Comparison of ENCODE assay signal across 24 cellular contexts in genomic region chr6:57256541-57256940, GRCh38. TPM values are rescaled to one million over a fixed set of nuclear protein-coding genes. Genes with fewer than 3 reads are reported as not detected.
DNase-seq lines count a peak whose midpoint lies in the region; ATAC-seq and TF ChIP-seq lines count a peak whose summit lies in the region.
"Had no signal": no experiment of that assay in that cellular context is flagged by ENCODE, and none has a peak within 500 bp of the region (broad histone marks: within the 10 kb centered on the region; RNA-seq: fewer than 3 reads in every experiment).

No MANE protein-coding gene starts in this region.

- no peak overlapping the region for H3K4me3 Mint-ChIP-seq in activated CD4-positive, alpha-beta memory T cell treated with anti-CD3 and anti-CD28 coated beads for 36 hours
- H3K4me3 Mint-ChIP-seq in activated CD4-positive, alpha-beta T cell treated with anti-CD3 and anti-CD28 coated beads, Interleukin-2, amount 10 ng/mL, durations not matched to agents 24 days and 14 days: no peak overlapping the region
- H3K4me3 Mint-ChIP-seq: activated naive CD4-positive, alpha-beta T cell treated with anti-CD3 and anti-CD28 coated beads, Interleukin-2, amount 10 ng/mL, durations not matched to agents 7 days and 5 days; activated T-helper 1 cell treated with anti-CD3 and anti-CD28 coated beads, Interleukin-12 subunit alpha, Interleukin-12 subunit beta, Interleukin-2, Interleukin-4 antibody, amounts not matched to agents 30 ng/mL and 10 ng/mL and 1 ng/mL, durations not matched to agents 14 hours and 24 hours and 36 hours; neural progenitor cell had no signal

- no peak overlapping the region for H3K27ac Mint-ChIP-seq in activated CD4-positive, alpha-beta memory T cell treated with anti-CD3 and anti-CD28 coated beads for 36 hours
- no peak overlapping the region for H3K27ac Mint-ChIP-seq in activated CD4-positive, alpha-beta T cell treated with anti-CD3 and anti-CD28 coated beads, Interleukin-2, amount 10 ng/mL, durations not matched to agents 24 days and 14 days
- H3K27ac Mint-ChIP-seq: activated naive CD4-positive, alpha-beta T cell treated with anti-CD3 and anti-CD28 coated beads, Interleukin-2, amount 10 ng/mL, durations not matched to agents 7 days and 5 days; activated T-helper 1 cell treated with anti-CD3 and anti-CD28 coated beads, Interleukin-12 subunit alpha, Interleukin-12 subunit beta, Interleukin-2, Interleukin-4 antibody, amounts not matched to agents 30 ng/mL and 10 ng/mL and 1 ng/mL, durations not matched to agents 14 hours and 24 hours and 36 hours; neural progenitor cell; progenitor cell of endocrine pancreas had no signal

- H3K9me3 ChIP-seq in gastroesophageal sphincter (no peaks in the 10 kb centered on the region), stomach smooth muscle (ENCODE audit: control insufficient read depth in 2 of 2, low read length in 2 of 2) (no peaks in the 10 kb centered on the region)
- H3K9me3 ChIP-seq: gastrocnemius medialis had no signal

- TF ChIP-seq POLR2A in gastroesophageal sphincter (IDR thresholded peaks at IDR 0.05): no peak

- in situ Hi-C loops in GM13976 (cut with MboI; ENCODE audit: low sequenced_read_pairs, unreplicated experiment): no loop called here

- no peaks in the 10 kb centered on the region for H3K36me3 Mint-ChIP-seq in activated CD4-positive, alpha-beta memory T cell treated with anti-CD3 and anti-CD28 coated beads for 36 hours
- no peaks in the 10 kb centered on the region for H3K36me3 Mint-ChIP-seq in activated CD4-positive, alpha-beta T cell treated with anti-CD3 and anti-CD28 coated beads, Interleukin-2, amount 10 ng/mL, durations not matched to agents 24 days and 14 days (ENCODE audit: low read depth)
- H3K36me3 Mint-ChIP-seq: activated naive CD4-positive, alpha-beta T cell treated with anti-CD3 and anti-CD28 coated beads, Interleukin-2, amount 10 ng/mL, durations not matched to agents 7 days and 5 days; neural progenitor cell had no signal

- H3K36me3 ChIP-seq in gastroesophageal sphincter: no peaks in the 10 kb centered on the region
- H3K36me3 ChIP-seq in stomach smooth muscle (ENCODE audit: control insufficient read depth in 2 of 2, insufficient read depth in 2 of 2, low read length in 2 of 2): no peaks in the 10 kb centered on the region
- H3K36me3 ChIP-seq: gastrocnemius medialis, neural progenitor cell had no signal

- intact Hi-C loops in activated CD4-positive, alpha-beta memory T cell treated with anti-CD3 and anti-CD28 coated beads for 36 hours (cut with micrococcal nuclease): no loop called here
- intact Hi-C loops in activated CD4-positive, alpha-beta T cell treated with anti-CD3 and anti-CD28 coated beads, Interleukin-2, amount 10 ng/mL, durations not matched to agents 24 days and 14 days (cut with micrococcal nuclease): no loop called here

- H3K4me1 Mint-ChIP-seq in activated CD4-positive, alpha-beta memory T cell treated with anti-CD3 and anti-CD28 coated beads for 36 hours (ENCODE audit: low read depth): no peaks in the 10 kb centered on the region
- no peaks in the 10 kb centered on the region for H3K4me1 Mint-ChIP-seq in activated CD4-positive, alpha-beta T cell treated with anti-CD3 and anti-CD28 coated beads, Interleukin-2, amount 10 ng/mL, durations not matched to agents 24 days and 14 days
- H3K4me1 Mint-ChIP-seq: activated naive CD4-positive, alpha-beta T cell treated with anti-CD3 and anti-CD28 coated beads, Interleukin-2, amount 10 ng/mL, durations not matched to agents 7 days and 5 days had no signal

- CTCF ChIA-PET in activated CD4-positive, alpha-beta memory T cell treated with anti-CD3 and anti-CD28 coated beads for 36 hours (lab: Charles Lee): no interaction called here

- peak overlapping the region in 1 of 2 donors; percentile 41 for H3K9ac ChIP-seq in stomach smooth muscle (ENCODE audit: low read length in 2 of 2)
- H3K9ac ChIP-seq: neural progenitor cell had no signal

- no peak for TF ChIP-seq EP300 in gastroesophageal sphincter (IDR thresholded peaks at IDR 0.05)

- H3K4me3 ChIP-seq in cardiac fibroblast (replicated peaks in 1 of 2; ENCODE audit: low read depth in 2 of 2, low read length in 2 of 2) (no peak overlapping the region), gastroesophageal sphincter (no peak overlapping the region), stomach smooth muscle (ENCODE audit: low read length in 2 of 2) (no peak overlapping the region)
- H3K4me3 ChIP-seq: gastrocnemius medialis, neural progenitor cell had no signal

- POLR2A ChIA-PET in activated CD4-positive, alpha-beta memory T cell treated with anti-CD3 and anti-CD28 coated beads for 36 hours (lab: Charles Lee): no interaction called here

- H3K4me1 ChIP-seq in gastroesophageal sphincter (peaks cover 10 to 60% (median 13%) of the 10 kb centered on the region in 3 donors), stomach smooth muscle (ENCODE audit: control insufficient read depth, insufficient read depth, low read length) (peaks cover 40% of the 10 kb centered on the region)

- TF ChIP-seq CTCF in cardiac fibroblast (IDR thresholded peaks at IDR 0.05; ENCODE audit: low read depth, low read length) (no peak), gastroesophageal sphincter (IDR thresholded peaks at IDR 0.05) (no peak), GM13976 (IDR thresholded peaks at IDR 0.05; ENCODE audit: borderline replicate concordance, control extremely low read depth, extremely low read depth, insufficient read depth, missing control alignments) (no peak)

- H3K27me3 Mint-ChIP-seq in activated CD4-positive, alpha-beta memory T cell treated with anti-CD3 and anti-CD28 coated beads for 36 hours: peaks cover 4% of the 10 kb centered on the region
- H3K27me3 Mint-ChIP-seq in activated CD4-positive, alpha-beta T cell treated with anti-CD3 and anti-CD28 coated beads, Interleukin-2, amount 10 ng/mL, durations not matched to agents 24 days and 14 days: no peaks in the 10 kb centered on the region
- H3K27me3 Mint-ChIP-seq: progenitor cell of endocrine pancreas had no signal

- H3K9me3 Mint-ChIP-seq in activated CD4-positive, alpha-beta memory T cell treated with anti-CD3 and anti-CD28 coated beads for 36 hours: no peaks in the 10 kb centered on the region
- H3K9me3 Mint-ChIP-seq in activated CD4-positive, alpha-beta T cell treated with anti-CD3 and anti-CD28 coated beads, Interleukin-2, amount 10 ng/mL, durations not matched to agents 24 days and 14 days: no peaks in the 10 kb centered on the region
- H3K9me3 Mint-ChIP-seq: activated naive CD4-positive, alpha-beta T cell treated with anti-CD3 and anti-CD28 coated beads, Interleukin-2, amount 10 ng/mL, durations not matched to agents 7 days and 5 days; activated T-helper 1 cell treated with anti-CD3 and anti-CD28 coated beads, Interleukin-12 subunit alpha, Interleukin-12 subunit beta, Interleukin-2, Interleukin-4 antibody, amounts not matched to agents 30 ng/mL and 10 ng/mL and 1 ng/mL, durations not matched to agents 14 hours and 24 hours and 36 hours; neural progenitor cell had no signal

- no peak for ATAC-seq in gastroesophageal sphincter
- ATAC-seq: gastrocnemius medialis, Right ventricle myocardium inferior had no signal

- H3K27ac ChIP-seq in gastroesophageal sphincter: peak overlapping the region; percentile 78 to 100 (median 92)
- peak overlapping the region; percentile 98 for H3K27ac ChIP-seq in stomach smooth muscle (ENCODE audit: low read length)
- H3K27ac ChIP-seq: neural progenitor cell had no signal

- 58 to 92% methylated on average over 1 of the region's 1 CpG for WGBS in gastroesophageal sphincter (ENCODE audit: low coverage in 1 of 2), 2 donors

- H3K27me3 ChIP-seq in gastroesophageal sphincter (no peaks in the 10 kb centered on the region), stomach smooth muscle (ENCODE audit: control insufficient read depth in 1 of 2, insufficient read depth in 2 of 2, low read length in 2 of 2) (no peaks in the 10 kb centered on the region)
- H3K27me3 ChIP-seq: gastrocnemius medialis, neural progenitor cell had no signal

- DNase-seq in HT-29 (ENCODE audit: low spot score) (peak; percentile 10), cardiac fibroblast (ENCODE audit: low read depth in 2 of 2) (peak; percentile 23 to 34), GM13976 (ENCODE audit: low spot score) (no peak), HUDEP-2 (lab: John Stamatoyannopoulos, UW; ENCODE audit: unreplicated experiment in 76 of 76) (no peak)
- no peak for DNase-seq in activated CD4-positive, alpha-beta memory T cell treated with anti-CD3 and anti-CD28 coated beads for 36 hours
- DNase-seq in activated CD4-positive, alpha-beta T cell treated with anti-CD3 and anti-CD28 coated beads, Interleukin-2, amount 10 ng/mL, durations not matched to agents 24 days and 14 days: no peak
- DNase-seq: activated CD4-positive, alpha-beta T cell treated with anti-CD3 and anti-CD28 coated beads, Interleukin-2, amount 50 U/mL, for 1 hour; activated naive CD4-positive, alpha-beta T cell treated with anti-CD3 and anti-CD28 coated beads, Interleukin-2, amount 10 ng/mL, durations not matched to agents 7 days and 5 days; anterior cingulate cortex; COR-L47; DMS79 treated with DMSO at 0.1 percent for 48 hours; gastrocnemius medialis; H7; kidney; NCI-H2029 treated with DMSO at 0.1 percent for 48 hours; NCI-H226; NCI-H748 treated with DMSO at 0.1 percent for 48 hours; stimulated activated CD8-positive, alpha-beta memory T cell treated with anti-CD3 and anti-CD28 coated beads, Interleukin-4, amount 100 ng/mL, for 48 hours had no signal

RNA-seq across cellular contexts. Expression of gene RAB23, which starts 34.4 kb away (rescaled TPM):
- 4.5 and 5.1 TPM in 2 replicates for total RNA-seq in HT-29 (2014; rRNA removed; shearing (Covaris generic))
- total RNA-seq in gastroesophageal sphincter: 100 to 1,000 TPM in 1 of 4 donors, 10 to 100 TPM in 3; 45.5 to 107 (median 78.1) TPM
- 1 to 10 TPM; 1.7 to 2.2 TPM for total RNA-seq in activated CD4-positive, alpha-beta memory T cell treated with anti-CD3 and anti-CD28 coated beads for 36 hours
- total RNA-seq in activated CD4-positive, alpha-beta T cell treated with anti-CD3 and anti-CD28 coated beads, Interleukin-2, amount 10 ng/mL, durations not matched to agents 24 days and 14 days: 3.0 and 4.0 TPM in 2 replicates

Comparison
In these comparisons a context has a peak if more than half of its experiments do, and no peak if none do; other contexts are left out.
1. DNase-seq: peak in HT-29 (single experiment) and cardiac fibroblast (2 of 2); none in activated CD4-positive, alpha-beta memory T cell treated with anti-CD3 and anti-CD28 coated beads for 36 hours (single experiment), activated CD4-positive, alpha-beta T cell treated with anti-CD3 and anti-CD28 coated beads, Interleukin-2, amount 10 ng/mL, durations not matched to agents 24 days and 14 days (single experiment), GM13976 (single experiment) and HUDEP-2 (0 of 76).